ENCODE assay signal across 8 cellular contexts in the genomic region with DNA sequence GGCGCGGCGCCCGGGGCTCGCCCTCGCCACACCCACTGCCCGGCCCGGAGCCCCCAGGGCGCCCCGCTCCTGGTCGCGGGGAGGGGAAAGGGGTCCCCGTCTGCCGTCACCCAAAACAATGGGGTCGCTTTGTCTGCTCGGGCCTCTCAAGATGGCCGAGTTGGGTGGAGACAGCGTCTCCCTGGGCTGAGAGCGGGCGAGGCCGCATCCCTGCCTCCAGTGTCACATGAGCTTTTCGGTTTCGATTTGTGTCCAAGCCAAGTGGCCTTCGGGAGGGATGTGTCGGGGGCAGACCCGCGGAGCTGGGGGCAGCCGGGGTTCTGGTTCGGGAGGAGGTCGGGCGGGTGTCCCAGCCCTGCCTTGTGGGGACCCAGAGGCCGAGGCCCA. TPM values are rescaled to one million over a fixed set of nuclear protein-coding genes. Genes with fewer than 3 reads are reported as not detected.
DNase-seq lines count a peak whose midpoint lies in the region; ATAC-seq and TF ChIP-seq lines count a peak whose summit lies in the region.

No MANE protein-coding gene starts in this region.

- peaks cover 11% of the 10 kb centered on the region for H3K36me3 ChIP-seq in ACC112 (ENCODE audit: insufficient read depth, low read length)
- H3K36me3 ChIP-seq in endodermal cell (ENCODE audit: control insufficient read depth, insufficient read depth, low read length): peaks cover 26% of the 10 kb centered on the region

- WGBS in endodermal cell (ENCODE audit: insufficient coverage in 1 of 2, insufficient read length in 1 of 2), 2 experiments: 0% methylated on average over 18 to 32 of the region's 32 CpGs

- peak overlapping the region; percentile 73 for H3K27ac ChIP-seq in ACC112 (ENCODE audit: low read depth, low read length)
- peak overlapping the region; percentile 93 for H3K27ac ChIP-seq in endodermal cell (ENCODE audit: low read depth, low read length)

- H3K9me3 ChIP-seq in endodermal cell (ENCODE audit: control insufficient read depth, low read length): no peaks in the 10 kb centered on the region

- H3K79me2 ChIP-seq in ACC112 (ENCODE audit: control insufficient read depth, insufficient read depth, low read length, unreplicated experiment): peaks cover 63% of the 10 kb centered on the region

- peak overlapping the region; percentile 85 for H3K9ac ChIP-seq in endodermal cell (ENCODE audit: extremely low read depth, low read length, poor library complexity, severe bottlenecking)

- H3K4me1 ChIP-seq in ACC112 (ENCODE audit: control insufficient read depth, insufficient read depth, low read length, unreplicated experiment) (peaks cover 47% of the 10 kb centered on the region), endodermal cell (ENCODE audit: control insufficient read depth, insufficient read depth, low read length) (no peaks in the 10 kb centered on the region)

- H3K27me3 ChIP-seq in ACC112 (ENCODE audit: insufficient read depth, low read length): no peaks in the 10 kb centered on the region
- peaks cover 7% of the 10 kb centered on the region for H3K27me3 ChIP-seq in endodermal cell (ENCODE audit: control insufficient read depth, insufficient read depth, low read length, poor library complexity, severe bottlenecking)

- ATAC-seq in GM18520 (IDR thresholded peaks at IDR 0.05; ENCODE audit: unreplicated experiment) (peak; percentile 20), HG03045 (IDR thresholded peaks at IDR 0.05; ENCODE audit: unreplicated experiment) (peak; percentile 36)

- H3K4me3 ChIP-seq in ACC112 (ENCODE audit: low read depth, low read length): peak overlapping the region; percentile 87
- H3K4me3 ChIP-seq in endodermal cell (ENCODE audit: low read length): peak overlapping the region; percentile 90

- H3K27ac Mint-ChIP-seq in endodermal cell: peak overlapping the region; percentile 91

- DNase-seq in NCI-H226: peak; percentile 28
- peak; percentile 49 for DNase-seq in activated CD8-positive, alpha-beta memory T cell treated with anti-CD3 and anti-CD28 coated beads, Interleukin-2, amount 50 U/mL, for 4 hours
- DNase-seq in endodermal cell: peak; percentile 83
- peak; percentile 66 for DNase-seq in midbrain (lab: John Stamatoyannopoulos, UW)
- DNase-seq in stimulated activated CD8-positive, alpha-beta memory T cell treated with anti-CD3 and anti-CD28 coated beads, Interleukin-4, amount 100 ng/mL, for 48 hours: peak; percentile 75

- no peak for TF ChIP-seq CTCF in endodermal cell (conservative IDR thresholded peaks at IDR 0.05)

- H3K36me3 Mint-ChIP-seq in endodermal cell (ENCODE audit: low read depth): peaks cover 22% of the 10 kb centered on the region

- H2AFZ ChIP-seq in ACC112 (ENCODE audit: low read length, unreplicated experiment): no peak overlapping the region

- H3K27me3 Mint-ChIP-seq in endodermal cell (ENCODE audit: insufficient read depth): peaks cover 31% of the 10 kb centered on the region

- peaks cover 22% of the 10 kb centered on the region for H3K4me1 Mint-ChIP-seq in endodermal cell

- H3K4me3 Mint-ChIP-seq in endodermal cell: peak overlapping the region; percentile 85

- H3K9me3 Mint-ChIP-seq in endodermal cell: no peaks in the 10 kb centered on the region

RNA-seq across cellular contexts. Expression of gene DYNC1H1, which starts 0.8 kb away (rescaled TPM):
- 100 to 1,000 TPM; 438 to 443 TPM for total RNA-seq in endodermal cell
- polyA plus RNA-seq in endodermal cell (2013, experiment 1 of 2): 270 TPM
- 306 TPM for polyA plus RNA-seq in endodermal cell (2013, experiment 2 of 2)

Comparison
In these comparisons a context has a peak if more than half of its experiments do, and no peak if none do; other contexts are left out.
1. Peak in every context shown above with its lines: DNase-seq, ATAC-seq, H3K4me3 ChIP-seq and H3K27ac ChIP-seq.
2. DNase-seq: peak in every context shown above with its lines; median percentile 83 in endodermal cell; 75 in stimulated activated CD8-positive, alpha-beta memory T cell treated with anti-CD3 and anti-CD28 coated beads, Interleukin-4, amount 100 ng/mL, for 48 hours; 66 in midbrain; 49 in activated CD8-positive, alpha-beta memory T cell treated with anti-CD3 and anti-CD28 coated beads, Interleukin-2, amount 50 U/mL, for 4 hours; 28 in NCI-H226.